In the genomic region with DNA sequence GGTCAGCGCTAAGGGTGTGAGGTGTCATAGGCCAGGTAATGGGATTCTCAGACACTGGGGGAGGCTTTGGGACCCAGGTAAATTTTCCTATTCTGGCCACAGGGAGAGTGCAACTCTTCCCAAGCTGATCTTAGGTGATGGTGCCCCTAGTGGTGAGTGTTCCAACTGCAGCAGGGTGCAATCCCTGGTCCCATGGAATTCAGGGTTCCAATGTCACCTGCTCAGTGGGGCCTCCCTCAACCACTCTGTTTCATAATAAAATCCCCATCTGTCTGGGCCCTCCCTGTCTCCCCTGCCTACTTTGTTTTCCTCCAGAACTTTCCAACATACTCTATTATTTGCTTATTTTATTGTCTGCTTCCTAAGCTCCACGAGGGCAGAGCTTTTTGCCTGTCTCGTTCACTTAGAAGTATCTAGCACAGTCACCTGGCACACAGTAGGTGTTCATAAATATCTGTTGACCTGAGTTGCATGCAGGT, we compare ENCODE assay signal across 1 cellular context.
TF ChIP-seq lines count a peak whose summit lies in the region.

No MANE protein-coding gene starts in this region.

TF ChIP-seq in liver, 16 proteins besides CTCF, POLR2A, EP300 and RAD21 (continued from another document):
- TF ChIP-seq REST (IDR thresholded peaks at IDR 0.05) (no peak), EGR1 (IDR thresholded peaks at IDR 0.05; ENCODE audit: low read depth in 2 of 2) (no peak), TAF1 (conservative IDR thresholded peaks at IDR 0.05) (no peak), HNF4A (conservative IDR thresholded peaks at IDR 0.05) (no peak), HNF4G (IDR thresholded peaks at IDR 0.05) (no peak), SP1 (IDR thresholded peaks at IDR 0.05) (no peak), FOXA2 (IDR thresholded peaks at IDR 0.05) (no peak), JUND (IDR thresholded peaks at IDR 0.05) (no peak)
